In genomic region chr1:93448292-93448982, GRCh38 we compare ENCODE assay signal across 1 cellular context.
TF ChIP-seq lines count a peak whose summit lies in the region.

No MANE protein-coding gene starts in this region.

TF ChIP-seq in HEK293, 187 proteins besides CTCF, POLR2A, EP300 and RAD21 (continued from another document):
- TF ChIP-seq ZNF549 (tag by site-specific recombination; IDR thresholded peaks at IDR 0.05) (no peak), ZNF404 (tag by site-specific recombination; IDR thresholded peaks at IDR 0.05) (no peak), ZNF692 (tag by site-specific recombination; IDR thresholded peaks at IDR 0.05) (no peak), PATZ1 (tag by site-specific recombination; IDR thresholded peaks at IDR 0.05) (0 out of 2 replicates have a peak, but pooled peaks have one; percentile 0), ZNF521 (tag by site-specific recombination; IDR thresholded peaks at IDR 0.05) (no peak), FEZF1 (tag by site-specific recombination; IDR thresholded peaks at IDR 0.05) (no peak), ZNF529 (tag by site-specific recombination; IDR thresholded peaks at IDR 0.05; ENCODE audit: insufficient replicate concordance) (no peak), GLI2 (tag by site-specific recombination; IDR thresholded peaks at IDR 0.05; ENCODE audit: borderline replicate concordance, low read depth) (no peak), ZNF280C (tag by site-specific recombination; IDR thresholded peaks at IDR 0.05) (no peak), ZFHX2 (tag by site-specific recombination; conservative IDR thresholded peaks at IDR 0.05) (peak; percentile 59), PRDM1 (tag by site-specific recombination; IDR thresholded peaks at IDR 0.05) (no peak), MEIS1 (CRISPR knock-in tag; IDR thresholded peaks at IDR 0.05; ENCODE audit: borderline replicate concordance) (no peak)
- TF ChIP-seq, protein P1, sequence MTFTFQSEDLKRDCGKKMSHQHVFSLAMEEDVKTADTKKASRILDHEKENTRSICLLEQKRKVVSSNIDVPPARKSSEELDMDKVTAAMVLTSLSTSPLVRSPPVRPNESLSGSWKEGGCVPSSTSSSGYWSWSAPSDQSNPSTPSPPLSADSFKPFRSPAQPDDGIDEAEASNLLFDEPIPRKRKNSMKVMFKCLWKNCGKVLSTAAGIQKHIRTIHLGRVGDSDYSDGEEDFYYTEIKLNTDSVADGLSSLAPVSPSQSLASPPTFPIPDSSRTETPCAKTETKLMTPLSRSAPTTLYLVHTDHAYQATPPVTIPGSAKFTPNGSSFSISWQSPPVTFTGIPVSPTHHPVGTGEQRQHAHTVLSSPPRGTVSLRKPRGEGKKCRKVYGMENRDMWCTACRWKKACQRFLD (tag by site-specific recombination; IDR thresholded peaks at IDR 0.05), result no peak
